ENCODE assay signal across 9 cellular contexts in the genomic region with DNA sequence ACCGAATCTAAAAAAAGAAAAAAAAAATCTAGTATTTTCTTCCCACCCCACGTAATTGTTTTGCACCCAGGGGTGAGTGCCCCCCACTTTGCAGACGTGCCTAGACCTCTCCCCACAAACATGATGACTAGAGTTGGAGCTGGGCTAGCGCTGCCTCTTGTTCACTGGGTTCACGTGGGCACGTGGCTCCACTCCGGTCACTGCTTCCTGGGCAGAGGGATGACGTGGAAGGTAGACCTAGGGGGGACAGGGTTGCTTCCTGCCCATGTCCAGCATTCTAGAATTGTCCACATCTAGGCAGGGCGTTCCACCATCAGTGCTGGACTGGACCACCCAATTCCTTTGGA. TPM values are rescaled to one million over a fixed set of nuclear protein-coding genes. Genes with fewer than 3 reads are reported as not detected.
A peak's percentile ranks its signal among the peaks of the same experiment; 100 is the strongest.
DNase-seq lines count a peak whose midpoint lies in the region; ATAC-seq, FAIRE-seq and TF ChIP-seq lines count a peak whose summit lies in the region.
"Had no signal": no experiment of that assay in that cellular context is flagged by ENCODE, and none has a peak within 500 bp of the region (broad histone marks: within the 10 kb centered on the region; RNA-seq: fewer than 3 reads in every experiment).

No MANE protein-coding gene starts in this region.

- intact Hi-C loops in CD4-positive, alpha-beta T cell (cut with DNase I, micrococcal nuclease): loop anchor here in 1 of 2 experiments (5.0 to 10.0 kb wide), 2 partner anchors 170 to 348 kb away; partner anchors contain the start of genes ABHD11 and RFC2
- intact Hi-C loops in K562 (cut with micrococcal nuclease): loop anchor here (5.0 kb wide), 1 partner anchor 90 kb away; the partner anchor contains the start of gene EIF4H

- H3K36me3 ChIP-seq in HUES48 (ENCODE audit: control insufficient read depth, insufficient read depth, low read length): peaks cover 15% of the 10 kb centered on the region
- H3K36me3 ChIP-seq in K562 (ENCODE audit: control insufficient read depth, insufficient read depth, low read length): peaks cover 20% of the 10 kb centered on the region; the same call in 2 of the 3 replicates
- H3K36me3 ChIP-seq in neural cell (ENCODE audit: insufficient read depth, low read length): no peaks in the 10 kb centered on the region

- no peak for FAIRE-seq in K562 (lab: Jason Lieb, UNC)

- ATAC-seq in CD4-positive, alpha-beta T cell (ENCODE audit: poor library complexity): no peak
- ATAC-seq in K562 (no peak), HG03442 (IDR thresholded peaks at IDR 0.05; ENCODE audit: unreplicated experiment) (no peak), GM21723 (IDR thresholded peaks at IDR 0.05; ENCODE audit: unreplicated experiment) (no peak)

- H4K20me1 ChIP-seq in K562 (replicated peaks; ENCODE audit: control insufficient read depth, insufficient read depth, low read length) (no peaks in the 10 kb centered on the region; the same call in 1 of the 2 replicates), neural cell (ENCODE audit: insufficient read depth) (no peaks in the 10 kb centered on the region)

- H3K9me3 Mint-ChIP-seq in CD4-positive, alpha-beta T cell: no peaks in the 10 kb centered on the region
- H3K9me3 Mint-ChIP-seq in osteocyte (ENCODE audit: unreplicated experiment): no peaks in the 10 kb centered on the region

- no peak for TF ChIP-seq POLR2A in K562 (conservative IDR thresholded peaks at IDR 0.05)

- no peaks in the 10 kb centered on the region for H3K36me3 Mint-ChIP-seq in CD4-positive, alpha-beta T cell (ENCODE audit: low read depth)
- no peaks in the 10 kb centered on the region for H3K36me3 Mint-ChIP-seq in osteocyte (ENCODE audit: unreplicated experiment)

- no peaks in the 10 kb centered on the region for H3K9me2 ChIP-seq in neural cell (ENCODE audit: insufficient read depth, low read length)

- H3K4me2 ChIP-seq in K562 (ENCODE audit: insufficient read depth, low read length) (peak overlapping the region; percentile 69), neural cell (ENCODE audit: low read length) (peak overlapping the region; percentile 88)

- peak overlapping the region; percentile 91 for H2AFZ ChIP-seq in K562 (ENCODE audit: low read depth, low read length)
- peak overlapping the region; percentile 94 for H2AFZ ChIP-seq in neural cell (ENCODE audit: low read depth, low read length)

- no peak overlapping the region for H3K27ac ChIP-seq in CD4-positive, alpha-beta T cell (ENCODE audit: low read depth, low read length)
- H3K27ac ChIP-seq in HUES48 (ENCODE audit: low read depth, low read length): peak overlapping the region; percentile 85
- no peak overlapping the region for H3K27ac ChIP-seq in K562 (ENCODE audit: extremely low read depth, low read depth, low read length)
- H3K27ac ChIP-seq in neural cell (ENCODE audit: low read length): peak overlapping the region; percentile 89

- POLR2A ChIA-PET in CD4-positive, alpha-beta T cell (lab: Charles Lee): interaction anchor here (1.8 kb wide), 1 partner anchor 92 kb away, joined by 22 read pairs; the partner anchor contains the start of gene EIF4H
- POLR2A ChIA-PET in K562 (lab: Yijun Ruan, JAX): interaction anchor here (0.7 to 2.0 kb wide), 4 partner anchors 11 to 122 kb away, joined by 3 to 10 read pairs (median 6); partner anchors contain the start of gene EIF4H

- H3K27me3 Mint-ChIP-seq in CD4-positive, alpha-beta T cell: no peaks in the 10 kb centered on the region
- H3K27me3 Mint-ChIP-seq in osteocyte (ENCODE audit: unreplicated experiment): no peaks in the 10 kb centered on the region

- peaks cover 9% of the 10 kb centered on the region for H3K4me1 Mint-ChIP-seq in CD4-positive, alpha-beta T cell (ENCODE audit: low read depth)
- peaks cover 26% of the 10 kb centered on the region for H3K4me1 Mint-ChIP-seq in osteocyte (ENCODE audit: unreplicated experiment)

- no peaks in the 10 kb centered on the region for H3K9me1 ChIP-seq in K562 (ENCODE audit: control insufficient read depth, insufficient read depth, low read length)

- CTCF ChIA-PET in CD4-positive, alpha-beta T cell (lab: Charles Lee): no interaction called here
- CTCF ChIA-PET in K562 (lab: Yijun Ruan, JAX; ENCODE audit: low intra/inter-chr PET ratio): no interaction called here

- peak overlapping the region; percentile 79 for H3K4me3 Mint-ChIP-seq in CD4-positive, alpha-beta T cell
- no peak overlapping the region for H3K4me3 Mint-ChIP-seq in osteocyte (ENCODE audit: unreplicated experiment)

- no peaks in the 10 kb centered on the region for H3K9me3 ChIP-seq in CD4-positive, alpha-beta T cell (ENCODE audit: control insufficient read depth, low read length)
- no peaks in the 10 kb centered on the region for H3K9me3 ChIP-seq in HUES48 (ENCODE audit: control insufficient read depth, insufficient read depth, low read length)
- no peaks in the 10 kb centered on the region for H3K9me3 ChIP-seq in K562 (replicated peaks; ENCODE audit: control insufficient read depth, insufficient read depth, low read depth, low read length)
- H3K9me3 ChIP-seq in neural cell (ENCODE audit: low read length): no peaks in the 10 kb centered on the region

- no peaks in the 10 kb centered on the region for H3K27me3 ChIP-seq in CD4-positive, alpha-beta T cell (ENCODE audit: control insufficient read depth, insufficient read depth, low read length)
- no peaks in the 10 kb centered on the region for H3K27me3 ChIP-seq in HUES48 (ENCODE audit: control insufficient read depth, insufficient read depth, low read length)
- no peaks in the 10 kb centered on the region for H3K27me3 ChIP-seq in K562 (ENCODE audit: control insufficient read depth in 2 of 2, insufficient read depth in 2 of 2, low read length in 2 of 2)
- no peaks in the 10 kb centered on the region for H3K27me3 ChIP-seq in neural cell (ENCODE audit: insufficient read depth, low read depth, low read length)

- H3K4me1 ChIP-seq in HUES48 (ENCODE audit: control insufficient read depth, insufficient read depth, low read length) (peaks cover 12% of the 10 kb centered on the region; the same call in 1 of the 2 replicates), K562 (replicated peaks in 1 of 2; ENCODE audit: control insufficient read depth in 2 of 2, insufficient read depth in 2 of 2, low read length in 2 of 2) (peaks cover 20 to 40% of the 10 kb centered on the region in 2 experiments)

- DNase-seq in CD4-positive, alpha-beta T cell: no peak
- no peak for DNase-seq in K562 (ENCODE audit: extremely low read depth in 1 of 4, low spot score in 3 of 4)
- no peak for DNase-seq in osteocyte (ENCODE audit: extremely low spot score, unreplicated experiment)
- DNase-seq in SK-N-DZ (ENCODE audit: low spot score): no peak
- DNase-seq: stimulated activated CD4-positive, alpha-beta T cell treated with anti-CD3 and anti-CD28 coated beads, Interleukin-4, amount 100 ng/mL, for 24 hours had no signal

- H3K4me3 ChIP-seq in HUES48 (ENCODE audit: low read depth, low read length) (peak overlapping the region; percentile 59), K562 (no peak overlapping the region), neural cell (ENCODE audit: low read length) (peak overlapping the region; percentile 80)

- TF ChIP-seq RAD21 in K562 (CRISPR knock-in tag; conservative IDR thresholded peaks at IDR 0.05 in 1 of 2, IDR thresholded peaks at IDR 0.05 in 1 of 2) (no peak), neural cell (conservative IDR thresholded peaks at IDR 0.05) (no peak)

- no peak overlapping the region for H3K27ac Mint-ChIP-seq in CD4-positive, alpha-beta T cell
- no peak overlapping the region for H3K27ac Mint-ChIP-seq in osteocyte (ENCODE audit: unreplicated experiment)

- in situ Hi-C loops in K562 (cut with MboI): no loop called here

- no TSS peak for BruUV-seq in K562 (replicated peaks; lab: Mats Ljungman, UMichigan)

- H3K9ac ChIP-seq in HUES48 (ENCODE audit: low read depth, low read length): no peak overlapping the region
- H3K9ac ChIP-seq in K562 (ENCODE audit: insufficient read depth in 1 of 2, low read depth in 2 of 2, low read length in 2 of 2): peak overlapping the region in 1 of 2 experiments; percentile 83; a peak in 2 of 4 replicates
- peak overlapping the region; percentile 96 for H3K9ac ChIP-seq in neural cell (ENCODE audit: low read length)

- WGBS in K562 (ENCODE audit: insufficient coverage, low coverage, missing lambda C conversion rate): 74% methylated on average over 9 of the region's 9 CpGs

- TF ChIP-seq EP300 in K562 (IDR thresholded peaks at IDR 0.05; ENCODE audit: low read length) (no peak), neural cell (conservative IDR thresholded peaks at IDR 0.05; ENCODE audit: poor library complexity, severe bottlenecking) (no peak)

- no peaks in the 10 kb centered on the region for H3F3A ChIP-seq in neural cell (ENCODE audit: insufficient read depth, low read length, poor library complexity, severe bottlenecking)

- H3K79me2 ChIP-seq in K562 (ENCODE audit: control insufficient read depth, insufficient read depth, low read length) (peaks cover 12% of the 10 kb centered on the region), neural cell (replicated peaks; ENCODE audit: insufficient read depth, low read length) (peaks cover 19% of the 10 kb centered on the region)

- no peak for TF ChIP-seq CTCF in CD4-positive, alpha-beta T cell (IDR thresholded peaks at IDR 0.05)
- TF ChIP-seq CTCF in K562 (IDR thresholded peaks at IDR 0.05 in 2 of 3, conservative IDR thresholded peaks at IDR 0.05 in 1 of 3; ENCODE audit: insufficient read depth in 2 of 3, low read depth in 1 of 3, low read length in 3 of 3) (no peak), neural cell (IDR thresholded peaks at IDR 0.05; ENCODE audit: poor library complexity, severe bottlenecking) (no peak), osteocyte (IDR thresholded peaks at IDR 0.05) (no peak)

RNA-seq across cellular contexts. Expression of gene LIMK1, which starts 0.9 kb away (rescaled TPM):
- total RNA-seq in CD4-positive, alpha-beta T cell: 1 to 10 TPM; 7.8 to 8.2 TPM
- total RNA-seq in K562 (2011; cell fraction: chromatin; rRNA removed; ENCODE audit: low replicate concordance): 23.2 and 66.1 TPM in 2 replicates
- 28.6 and 29.9 TPM in 2 replicates for total RNA-seq in K562 (2011; cell fraction: nucleolus; rRNA removed)
- 24.9 and 30.2 TPM in 2 replicates for total RNA-seq in K562 (2011; cell fraction: nucleoplasm; rRNA removed)
- total RNA-seq in K562 (2014; rRNA removed) (21.1 and 23.1 TPM in 2 replicates), K562 (2014; rRNA removed; fragmentation: Illumina TruSeq; extraction: Trizol) (5.1 and 6.4 TPM in 2 replicates), K562 (2015; rRNA removed; fragmentation: Illumina TruSeq; extraction: Trizol) (15.0 and 16.0 TPM in 2 replicates), K562 (2021) (29.0 and 30.0 TPM in 2 replicates), osteocyte (19.8 and 20.3 TPM in 2 replicates)
- polyA plus RNA-seq in K562 (2011; rRNA removed) (14.3 and 17.7 TPM in 2 replicates), K562 (2014; fragmentation: Illumina TruSeq; extraction: Trizol) (24.5 and 36.9 TPM in 2 replicates), K562 (2014; fragmentation: Nextera tagmentation; extraction: Ambion mirVana) (under 1 TPM; 0.14 to 0.38 TPM), K562 (2014; rRNA removed) (15.9 and 18.1 TPM in 2 replicates), neural cell (21.1 and 23.5 TPM in 2 replicates)
- 17.9 and 46.8 TPM in 2 replicates for polyA plus RNA-seq in K562 (2011; cell fraction: cytosol; rRNA removed)
- 22.4 and 50.0 TPM in 2 replicates for polyA plus RNA-seq in K562 (2011; cell fraction: nucleus; rRNA removed)
- 18.8 and 23.1 TPM in 2 replicates for polyA plus RNA-seq in K562 (2012)
- 6.9 and 18.5 TPM in 2 replicates for polyA minus RNA-seq in K562 (2011; rRNA and poly(A)+ RNA removed)
- polyA minus RNA-seq in K562 (2011; cell fraction: cytosol; rRNA and poly(A)+ RNA removed): 15.1 and 16.3 TPM in 2 replicates
- 6.2 and 7.5 TPM in 2 replicates for polyA minus RNA-seq in K562 (2011; cell fraction: nucleus; rRNA and poly(A)+ RNA removed)
- 35.8 and 38.5 TPM in 2 replicates for polyA minus RNA-seq in neural cell
- polyA plus RNA-seq in SK-N-DZ (2014; cell fraction: cytosol; rRNA removed): 16.3 and 21.9 TPM in 2 replicates
- 17.3 and 18.2 TPM in 2 replicates for polyA plus RNA-seq in SK-N-DZ (2014; cell fraction: nucleus; rRNA removed)

RNA-seq across cellular contexts. Expression of gene ELN, which starts 54.8 kb away (rescaled TPM):
- not detected for total RNA-seq in CD4-positive, alpha-beta T cell
- total RNA-seq in K562 (2011; cell fraction: chromatin; rRNA removed; ENCODE audit: low replicate concordance): not detected in 2 replicates
- not detected in 2 replicates for total RNA-seq in K562 (2011; cell fraction: nucleolus; rRNA removed)
- not detected in 2 replicates for total RNA-seq in K562 (2011; cell fraction: nucleoplasm; rRNA removed)
- total RNA-seq in K562 (2014; rRNA removed) (not detected in 2 replicates), K562 (2014; rRNA removed; fragmentation: Illumina TruSeq; extraction: Trizol) (not detected in 2 replicates), K562 (2015; rRNA removed; fragmentation: Illumina TruSeq; extraction: Trizol) (not detected in 2 replicates), K562 (2021) (0.20 TPM in 2 replicates), osteocyte (13.3 and 13.5 TPM in 2 replicates)
- polyA plus RNA-seq in K562 (2011; rRNA removed) (not detected in 2 replicates), K562 (2014; fragmentation: Illumina TruSeq; extraction: Trizol) (not detected in 2 replicates), K562 (2014; fragmentation: Nextera tagmentation; extraction: Ambion mirVana) (not detected), K562 (2014; rRNA removed) (not detected in 2 replicates), neural cell (0.16 TPM in 1 of 2 replicates, not detected in the other)
- 0.01 TPM in 1 of 2 replicates, not detected in the other for polyA plus RNA-seq in K562 (2011; cell fraction: cytosol; rRNA removed)
- not detected in 2 replicates for polyA plus RNA-seq in K562 (2011; cell fraction: nucleus; rRNA removed)
- 0.14 TPM in 1 of 2 replicates, not detected in the other for polyA plus RNA-seq in K562 (2012)
- polyA minus RNA-seq in K562 (2011; rRNA and poly(A)+ RNA removed): not detected in 2 replicates
- not detected in 2 replicates for polyA minus RNA-seq in K562 (2011; cell fraction: cytosol; rRNA and poly(A)+ RNA removed)
- not detected in 2 replicates for polyA minus RNA-seq in K562 (2011; cell fraction: nucleus; rRNA and poly(A)+ RNA removed)
- polyA minus RNA-seq in neural cell: 0.23 TPM in 1 of 2 replicates, not detected in the other
- 0.77 and 1.3 TPM in 2 replicates for polyA plus RNA-seq in SK-N-DZ (2014; cell fraction: cytosol; rRNA removed)
- polyA plus RNA-seq in SK-N-DZ (2014; cell fraction: nucleus; rRNA removed): 0.49 and 0.69 TPM in 2 replicates

Comparison
In these comparisons a context has a peak if more than half of its experiments do, and no peak if none do; other contexts are left out.
1. H3K27ac ChIP-seq: peak in HUES48 (single experiment) and neural cell (single experiment); none in CD4-positive, alpha-beta T cell (single experiment) and K562 (single experiment).
2. RNA of gene ELN, which starts 54.8 kb away (total RNA-seq): 13.3 to 13.5 TPM in osteocyte; not detected in CD4-positive, alpha-beta T cell and 0.20 TPM in K562; every median in the first group is over 10 times any median in the second.